14 cellular contexts compared by ENCODE assay signal in the genomic region with DNA sequence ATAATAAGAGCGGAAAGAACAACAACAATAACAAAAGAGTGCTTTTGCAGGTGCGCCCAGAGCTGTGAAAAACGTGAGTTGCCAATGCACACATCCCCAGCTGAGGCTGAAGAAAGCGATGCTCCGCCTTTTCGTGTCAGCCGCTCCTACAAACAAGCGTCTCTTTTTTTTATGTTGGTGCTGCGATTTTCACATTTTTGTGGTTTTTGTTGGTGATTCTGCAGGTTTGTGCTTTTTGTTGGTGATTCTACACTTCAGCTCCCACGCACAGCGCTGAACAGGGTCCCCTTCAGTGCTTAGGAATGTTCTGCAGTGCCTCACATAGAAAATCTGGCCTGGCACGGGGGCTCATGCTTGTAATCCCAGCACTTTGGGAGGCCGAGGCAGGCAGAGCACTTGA. TPM values are rescaled to one million over a fixed set of nuclear protein-coding genes. Genes with fewer than 3 reads are reported as not detected.
DNase-seq lines count a peak whose midpoint lies in the region; ATAC-seq and TF ChIP-seq lines count a peak whose summit lies in the region.
"Had no signal": no experiment of that assay in that cellular context is flagged by ENCODE, and none has a peak within 500 bp of the region (broad histone marks: within the 10 kb centered on the region; RNA-seq: fewer than 3 reads in every experiment).

No MANE protein-coding gene starts in this region.

- TF ChIP-seq CTCF in RWPE2 (IDR thresholded peaks at IDR 0.05; ENCODE audit: poor library complexity, severe bottlenecking) (no peak), fibroblast of the aortic adventitia (IDR thresholded peaks at IDR 0.05; ENCODE audit: insufficient read depth, low read length) (no peak), ascending aorta (IDR thresholded peaks at IDR 0.05) (no peak)

- no peaks in the 10 kb centered on the region for H3K36me3 ChIP-seq in RWPE2 (ENCODE audit: low read depth)
- H3K36me3 ChIP-seq in ascending aorta: no peaks in the 10 kb centered on the region

- H3K4me3 ChIP-seq in RWPE2 (ENCODE audit: severe bottlenecking): no peak overlapping the region
- no peak overlapping the region for H3K4me3 ChIP-seq in fibroblast of the aortic adventitia (ENCODE audit: low read depth, low read length)
- no peak overlapping the region for H3K4me3 ChIP-seq in ascending aorta

- H3K9me3 ChIP-seq in RWPE2 (ENCODE audit: severe bottlenecking) (no peaks in the 10 kb centered on the region), ascending aorta (no peaks in the 10 kb centered on the region)
- H3K9me3 ChIP-seq: SK-N-SH had no signal

- peak; percentile 29 for DNase-seq in ELF-1 (ENCODE audit: low read depth, low spot score)
- no peak for DNase-seq in RWPE2 (ENCODE audit: low spot score)
- peak; percentile 77 for DNase-seq in fibroblast of the aortic adventitia (ENCODE audit: low read depth)
- DNase-seq in sciatic nerve (ENCODE audit: low spot score): no peak
- DNase-seq in DMS153 (lab: John Stamatoyannopoulos, UW): no peak
- DNase-seq in ascending aorta (ENCODE audit: low spot score in 2 of 2): no peak
- DNase-seq in activated CD4-positive, alpha-beta T cell treated with anti-CD3 and anti-CD28 coated beads, Interleukin-2, amount 50 U/mL, for 1 hour: no peak
- DNase-seq: activated CD4-positive, alpha-beta memory T cell treated with anti-CD3 and anti-CD28 coated beads for 36 hours; activated naive CD8-positive, alpha-beta T cell treated with anti-CD3 and anti-CD28 coated beads for 36 hours; NCI-H1092 treated with DMSO at 0.1 percent for 48 hours; NCI-H82; SK-N-SH; stimulated activated CD4-positive, alpha-beta T cell treated with anti-CD3 and anti-CD28 coated beads, Interleukin-4, amount 100 ng/mL, for 24 hours had no signal

- intact Hi-C loops in sciatic nerve (cut with DNase I) (no loop called here), ascending aorta (cut with DNase I) (no loop called here)

- ATAC-seq in RWPE2 (ENCODE audit: low read depth) (peak; percentile 31; the same call in 2 of the 3 replicates), sciatic nerve (peak; percentile 34), HG02852 (IDR thresholded peaks at IDR 0.05; ENCODE audit: unreplicated experiment) (no peak)

- no peaks in the 10 kb centered on the region for H3K27me3 ChIP-seq in RWPE2 (ENCODE audit: insufficient read depth, poor library complexity, severe bottlenecking)
- H3K27me3 ChIP-seq in ascending aorta: no peaks in the 10 kb centered on the region

- H3K4me1 ChIP-seq in RWPE2 (ENCODE audit: insufficient read depth, poor library complexity, severe bottlenecking) (peaks cover 23% of the 10 kb centered on the region), ascending aorta (peaks cover 5 to 20% of the 10 kb centered on the region in 2 donors)

- H3K27ac ChIP-seq in RWPE2 (ENCODE audit: poor library complexity, severe bottlenecking) (peak overlapping the region; percentile 2), ascending aorta (no peak overlapping the region)

RNA-seq across cellular contexts. Expression of gene SBK3, which starts 7.3 kb away (rescaled TPM):
- total RNA-seq in fibroblast of the aortic adventitia (ENCODE audit: low replicate concordance) (0.25 TPM in 1 of 2 replicates, not detected in the other), sciatic nerve (0.53 TPM), ascending aorta (not detected)
- total RNA-seq: activated CD4-positive, alpha-beta memory T cell treated with anti-CD3 and anti-CD28 coated beads for 36 hours; activated naive CD8-positive, alpha-beta T cell treated with anti-CD3 and anti-CD28 coated beads for 36 hours had no signal

RNA-seq across cellular contexts. Expression of gene SBK2, which starts 15.7 kb away (rescaled TPM):
- total RNA-seq in fibroblast of the aortic adventitia (ENCODE audit: low replicate concordance) (not detected in 2 replicates), sciatic nerve (not detected), ascending aorta (not detected)
- total RNA-seq: activated CD4-positive, alpha-beta memory T cell treated with anti-CD3 and anti-CD28 coated beads for 36 hours; activated naive CD8-positive, alpha-beta T cell treated with anti-CD3 and anti-CD28 coated beads for 36 hours had no signal

RNA-seq across cellular contexts. Expression of gene ZNF579, which starts 28.0 kb away (rescaled TPM):
- 4.4 and 7.9 TPM in 2 replicates for total RNA-seq in fibroblast of the aortic adventitia (ENCODE audit: low replicate concordance)
- 14.3 TPM for total RNA-seq in sciatic nerve
- 14.2 TPM for total RNA-seq in ascending aorta

RNA-seq across cellular contexts. Expression of gene FIZ1, which starts 46.7 kb away (rescaled TPM):
- total RNA-seq in fibroblast of the aortic adventitia (ENCODE audit: low replicate concordance): 3.5 and 4.7 TPM in 2 replicates
- total RNA-seq in sciatic nerve: 11.7 TPM
- 30.5 TPM for total RNA-seq in ascending aorta

RNA-seq across cellular contexts. Expression of gene ZNF524, which starts 47.5 kb away (rescaled TPM):
- total RNA-seq in fibroblast of the aortic adventitia (ENCODE audit: low replicate concordance): 1.7 and 10.8 TPM in 2 replicates
- total RNA-seq in sciatic nerve: 18.9 TPM
- total RNA-seq in ascending aorta: 28.6 TPM

Comparison
In these comparisons a context has a peak if more than half of its experiments do, and no peak if none do; other contexts are left out.
1. DNase-seq: peak in ELF-1 (single experiment) and fibroblast of the aortic adventitia (single experiment); none in RWPE2 (single experiment), sciatic nerve (single experiment), DMS153 (single experiment), ascending aorta (0 of 2) and activated CD4-positive, alpha-beta T cell treated with anti-CD3 and anti-CD28 coated beads, Interleukin-2, amount 50 U/mL, for 1 hour (single experiment).